Comparison of ENCODE assay signal across 14 cellular contexts in the genomic region with DNA sequence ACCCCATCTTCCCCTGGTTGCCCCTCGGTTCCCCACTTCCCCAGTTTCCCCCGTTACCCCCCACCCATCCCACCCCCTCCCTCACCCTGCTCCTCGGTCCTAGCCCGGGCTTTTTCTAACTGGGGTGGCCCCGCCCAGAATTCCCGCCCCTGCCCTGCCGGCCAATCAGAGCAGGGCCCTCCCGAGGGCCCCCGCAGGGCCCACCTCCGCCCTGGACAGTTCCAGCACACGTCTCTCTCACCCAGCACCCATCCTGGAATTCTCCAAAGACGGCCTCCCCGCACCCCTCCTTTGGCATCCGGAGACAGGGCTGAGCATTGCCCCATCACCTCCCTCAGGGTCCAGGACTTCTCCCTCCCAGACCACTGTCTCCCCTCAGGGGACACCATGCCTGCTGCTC. TPM values are rescaled to one million over a fixed set of nuclear protein-coding genes. Genes with fewer than 3 reads are reported as not detected.
DNase-seq lines count a peak whose midpoint lies in the region; ATAC-seq and TF ChIP-seq lines count a peak whose summit lies in the region.
"Had no signal": no experiment of that assay in that cellular context is flagged by ENCODE, and none has a peak within 500 bp of the region (broad histone marks: within the 10 kb centered on the region; RNA-seq: fewer than 3 reads in every experiment).

A gene (minus strand): TSS at position 88 of the 400 bp plus-strand sequence.

- H2BK20ac ChIP-seq in IMR-90 (ENCODE audit: low read depth, low read length): no peak within 1 kb of the TSS

- H3K79me1 ChIP-seq in IMR-90 (ENCODE audit: low read depth in 1 of 2, low read length in 2 of 2): no peaks in the 10 kb centered on the region

- H2AK9ac ChIP-seq in IMR-90 (replicated peaks; ENCODE audit: low read depth, low read length, poor library complexity): no peak within 1 kb of the TSS

- H3K18ac ChIP-seq in IMR-90 (ENCODE audit: low read depth, low read length): no peak within 1 kb of the TSS

- no peak within 1 kb of the TSS for H4K8ac ChIP-seq in IMR-90 (ENCODE audit: low read depth in 2 of 2, low read length in 2 of 2)

- H3K23ac ChIP-seq in IMR-90 (ENCODE audit: low read depth, low read length): no peak within 1 kb of the TSS

- H4K5ac ChIP-seq in IMR-90 (ENCODE audit: low read depth, low read length): no peak within 1 kb of the TSS

- H3K4ac ChIP-seq in IMR-90 (ENCODE audit: low read depth, low read length): no peak within 1 kb of the TSS

- H3K9me1 ChIP-seq in IMR-90 (ENCODE audit: insufficient read depth, low read length): no peaks in the 10 kb centered on the region

- H4K20me1 ChIP-seq in IMR-90 (ENCODE audit: insufficient read depth, low read length): no peaks in the 10 kb centered on the region

- H3K4me2 ChIP-seq in IMR-90 (ENCODE audit: low read depth, low read length): no peak within 1 kb of the TSS

- no peak within 1 kb of the TSS for H2BK120ac ChIP-seq in IMR-90 (ENCODE audit: low read depth, low read length)

- WGBS in IMR-90 (ENCODE audit: extremely low coverage in 2 of 2, insufficient read length in 1 of 2), 2 experiments: no CpG with 5 or more reads among the region's 14 CpGs
- WGBS in esophagus squamous epithelium, 2 donors: no CpG with 5 or more reads among the region's 14 CpGs
- no CpG with 5 or more reads among the region's 14 CpGs for WGBS in lower leg skin, 2 donors

- ATAC-seq in IMR-90 (ENCODE audit: low read depth) (peak; percentile 67), HG02970 (IDR thresholded peaks at IDR 0.05; ENCODE audit: low FRiP score, unreplicated experiment) (no peak), GM19351 (IDR thresholded peaks at IDR 0.05; ENCODE audit: unreplicated experiment) (no peak), GM21825 (IDR thresholded peaks at IDR 0.05; ENCODE audit: unreplicated experiment) (no peak)

- in situ Hi-C loops in IMR-90 (cut with MboI; ENCODE audit: low sequenced_read_pairs): no loop called here

- dilution Hi-C loops in IMR-90 (cut with HindIII; ENCODE audit: low sequenced_read_pairs, unreplicated experiment): no loop called here

- H3K36me3 ChIP-seq in IMR-90 (ENCODE audit: control insufficient read depth, insufficient read depth, low read length) (no peaks in the 10 kb centered on the region), esophagus squamous epithelium (no peaks in the 10 kb centered on the region), skeletal muscle tissue (ENCODE audit: control insufficient read depth in 3 of 3, insufficient read depth in 3 of 3, low read length in 3 of 3) (no peaks in the 10 kb centered on the region)

- H3K4me1 ChIP-seq in IMR-90 (ENCODE audit: control insufficient read depth, insufficient read depth, low read length): no peaks in the 10 kb centered on the region
- H3K4me1 ChIP-seq in esophagus squamous epithelium: no peaks in the 10 kb centered on the region
- no peaks in the 10 kb centered on the region for H3K4me1 ChIP-seq in skeletal muscle tissue (ENCODE audit: control insufficient read depth in 3 of 3, insufficient read depth in 3 of 3, low read length in 3 of 3)

- H3K14ac ChIP-seq in IMR-90 (replicated peaks; ENCODE audit: low read depth, low read length): no peak within 1 kb of the TSS

- CTCF ChIA-PET in IMR-90 (lab: Yijun Ruan, JAX): interaction anchor here (1.4 kb wide), 1 partner anchor 304 kb away, joined by 4 read pairs; no protein-coding TSS in a partner anchor

- H4K91ac ChIP-seq in IMR-90 (ENCODE audit: insufficient read depth, low read depth, low read length): no peak within 1 kb of the TSS

- H2AFZ ChIP-seq in IMR-90 (replicated peaks; ENCODE audit: low read length, poor library complexity): no peak within 1 kb of the TSS

- H2BK5ac ChIP-seq in IMR-90 (ENCODE audit: low read depth, low read length, poor library complexity, severe bottlenecking): no peak within 1 kb of the TSS

- H3K9ac ChIP-seq in IMR-90 (ENCODE audit: low read depth, low read length) (no peak within 1 kb of the TSS), skeletal muscle tissue (ENCODE audit: low read depth in 1 of 3, low read length in 3 of 3) (no peak within 1 kb of the TSS)

- BruUV-seq in IMR-90 (replicated peaks; lab: Mats Ljungman, UMichigan): no TSS peak

- POLR2A ChIA-PET in IMR-90 (lab: Charles Lee; ENCODE audit: unreplicated experiment): no interaction called here

- H3K9me3 ChIP-seq in IMR-90 (ENCODE audit: control insufficient read depth, insufficient read depth, low read length) (no peaks in the 10 kb centered on the region), esophagus squamous epithelium (no peaks in the 10 kb centered on the region), skeletal muscle tissue (ENCODE audit: control insufficient read depth in 3 of 3, low read length in 3 of 3) (no peaks in the 10 kb centered on the region)

- no peak for TF ChIP-seq CTCF in IMR-90 (conservative IDR thresholded peaks at IDR 0.05; ENCODE audit: low read depth, low read length)
- no peak for TF ChIP-seq CTCF in esophagus squamous epithelium (IDR thresholded peaks at IDR 0.05)
- TF ChIP-seq CTCF in lower leg skin (IDR thresholded peaks at IDR 0.05): no peak

- no peak within 1 kb of the TSS for H3K56ac ChIP-seq in IMR-90 (ENCODE audit: extremely low read depth, insufficient read depth, low read length)

- TF ChIP-seq POLR2A in IMR-90 (IDR thresholded peaks at IDR 0.05; ENCODE audit: low read depth, low read length) (no peak), esophagus squamous epithelium (IDR thresholded peaks at IDR 0.05) (no peak), lower leg skin (IDR thresholded peaks at IDR 0.05) (no peak)

- DNase-seq in IMR-90: no peak
- DNase-seq in esophagus squamous epithelium (lab: John Stamatoyannopoulos, UW): no peak
- no peak for DNase-seq in lower leg skin (ENCODE audit: low spot score in 2 of 2)
- no peak for DNase-seq in SK-N-DZ (ENCODE audit: low spot score)
- DNase-seq: activated naive CD4-positive, alpha-beta T cell; erythroblast; NCI-H1694; NCI-H524 treated with DMSO at 0.1 percent for 48 hours; SIG-M5 had no signal

- TF ChIP-seq RAD21 in IMR-90 (IDR thresholded peaks at IDR 0.05; ENCODE audit: low read length): no peak

- no peak within 1 kb of the TSS for H3K4me3 ChIP-seq in IMR-90 (ENCODE audit: insufficient read depth, low read depth, low read length)
- H3K4me3 ChIP-seq in esophagus squamous epithelium: no peak within 1 kb of the TSS
- no peak within 1 kb of the TSS for H3K4me3 ChIP-seq in lower leg skin (ENCODE audit: low read depth, poor library complexity, severe bottlenecking)
- H3K4me3 ChIP-seq in skeletal muscle tissue (ENCODE audit: low read length in 3 of 3): no peak within 1 kb of the TSS
- H3K4me3 ChIP-seq: skin epidermis had no signal

- no peak within 1 kb of the TSS for H3K27ac ChIP-seq in IMR-90 (ENCODE audit: insufficient read depth, low read length)
- no peak within 1 kb of the TSS for H3K27ac ChIP-seq in esophagus squamous epithelium
- no peak within 1 kb of the TSS for H3K27ac ChIP-seq in skeletal muscle tissue (ENCODE audit: low read depth, low read length)
- H3K27ac ChIP-seq: skin epidermis had no signal

- H3K27me3 ChIP-seq in IMR-90 (ENCODE audit: control insufficient read depth, insufficient read depth, low read length) (no peaks in the 10 kb centered on the region), esophagus squamous epithelium (no peaks in the 10 kb centered on the region), skeletal muscle tissue (ENCODE audit: control insufficient read depth in 3 of 3, insufficient read depth in 3 of 3, low read length in 3 of 3) (no peaks in the 10 kb centered on the region)

- H2AK5ac ChIP-seq in IMR-90 (ENCODE audit: low read depth, low read length): no peak within 1 kb of the TSS

- intact Hi-C loops in IMR-90 (cut with micrococcal nuclease): no loop called here
- intact Hi-C loops in esophagus squamous epithelium (cut with DNase I): no loop called here
- intact Hi-C loops in lower leg skin (cut with DNase I; ENCODE audit: low total_unique reads): no loop called here

- H2BK15ac ChIP-seq in IMR-90 (ENCODE audit: low read depth, low read length): no peak within 1 kb of the TSS

TF ChIP-seq in IMR-90, 13 proteins besides CTCF, POLR2A, EP300 and RAD21:
- TF ChIP-seq, protein P1, sequence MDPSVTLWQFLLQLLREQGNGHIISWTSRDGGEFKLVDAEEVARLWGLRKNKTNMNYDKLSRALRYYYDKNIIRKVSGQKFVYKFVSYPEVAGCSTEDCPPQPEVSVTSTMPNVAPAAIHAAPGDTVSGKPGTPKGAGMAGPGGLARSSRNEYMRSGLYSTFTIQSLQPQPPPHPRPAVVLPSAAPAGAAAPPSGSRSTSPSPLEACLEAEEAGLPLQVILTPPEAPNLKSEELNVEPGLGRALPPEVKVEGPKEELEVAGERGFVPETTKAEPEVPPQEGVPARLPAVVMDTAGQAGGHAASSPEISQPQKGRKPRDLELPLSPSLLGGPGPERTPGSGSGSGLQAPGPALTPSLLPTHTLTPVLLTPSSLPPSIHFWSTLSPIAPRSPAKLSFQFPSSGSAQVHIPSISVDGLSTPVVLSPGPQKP (IDR thresholded peaks at IDR 0.05; ENCODE audit: borderline replicate concordance, low read depth, low read length): no peak
- TF ChIP-seq MAFK (IDR thresholded peaks at IDR 0.05; ENCODE audit: low read depth, low read length): no peak
- no peak for TF ChIP-seq SMC3 (IDR thresholded peaks at IDR 0.05; ENCODE audit: low read depth, low read length)
- no peak for TF ChIP-seq MAZ (IDR thresholded peaks at IDR 0.05; ENCODE audit: borderline replicate concordance, low read depth, low read length)
- TF ChIP-seq RCOR1 (IDR thresholded peaks at IDR 0.05; ENCODE audit: insufficient replicate concordance, low read length): no peak
- TF ChIP-seq MXI1 (IDR thresholded peaks at IDR 0.05; ENCODE audit: borderline replicate concordance, low read depth, low read length): no peak
- no peak for TF ChIP-seq CEBPB (IDR thresholded peaks at IDR 0.05; ENCODE audit: low read depth, low read length)
- TF ChIP-seq NFE2L2 (IDR thresholded peaks at IDR 0.05; ENCODE audit: low read depth, low read length): no peak
- no peak for TF ChIP-seq BHLHE40 (IDR thresholded peaks at IDR 0.05; ENCODE audit: low read depth, low read length)
- TF ChIP-seq FOS (IDR thresholded peaks at IDR 0.05; ENCODE audit: low read depth, low read length): no peak

RNA-seq across cellular contexts. Expression of the gene that starts here (rescaled TPM):
- total RNA-seq in IMR-90 (2012; rRNA removed): not detected in 2 replicates
- 0.23 and 0.41 TPM in 2 replicates for polyA plus RNA-seq in IMR-90 (2012; rRNA removed)
- polyA plus RNA-seq in IMR-90 (2012; cell fraction: cytosol; rRNA removed): 0.30 and 0.35 TPM in 2 replicates
- polyA plus RNA-seq in IMR-90 (2012; cell fraction: nucleus; rRNA removed; ENCODE audit: low replicate concordance): 0.70 and 0.84 TPM in 2 replicates
- 100 to 1,000 TPM in 1 of 4 donors, 10 to 100 TPM in 2, 1 to 10 TPM in 1; 4.7 to 121 (median 47.8) TPM for total RNA-seq in esophagus squamous epithelium
- total RNA-seq in lower leg skin: 10 to 100 TPM; 17.3 to 64.3 (median 37.4) TPM
- total RNA-seq in skeletal muscle tissue: 27,241 TPM
- polyA plus RNA-seq in SK-N-DZ (2014; cell fraction: cytosol; rRNA removed): 35.0 and 55.5 TPM in 2 replicates
- 44.4 and 46.4 TPM in 2 replicates for polyA plus RNA-seq in SK-N-DZ (2014; cell fraction: nucleus; rRNA removed)

Comparison
In these comparisons a context has a peak if more than half of its experiments do, and no peak if none do; other contexts are left out.
1. RNA of the gene that starts here (total RNA-seq): 27,241 TPM in skeletal muscle tissue (single experiment); 4.7 to 121 TPM in esophagus squamous epithelium, 17.3 to 64.3 TPM in lower leg skin and not detected in IMR-90; every median in the first group is over 100 times any median in the second.
2. Peak in ATAC-seq in IMR-90; RNA of the gene not detected or under 1 TPM.